ENCODE assay signal across 8 cellular contexts in the genomic region with DNA sequence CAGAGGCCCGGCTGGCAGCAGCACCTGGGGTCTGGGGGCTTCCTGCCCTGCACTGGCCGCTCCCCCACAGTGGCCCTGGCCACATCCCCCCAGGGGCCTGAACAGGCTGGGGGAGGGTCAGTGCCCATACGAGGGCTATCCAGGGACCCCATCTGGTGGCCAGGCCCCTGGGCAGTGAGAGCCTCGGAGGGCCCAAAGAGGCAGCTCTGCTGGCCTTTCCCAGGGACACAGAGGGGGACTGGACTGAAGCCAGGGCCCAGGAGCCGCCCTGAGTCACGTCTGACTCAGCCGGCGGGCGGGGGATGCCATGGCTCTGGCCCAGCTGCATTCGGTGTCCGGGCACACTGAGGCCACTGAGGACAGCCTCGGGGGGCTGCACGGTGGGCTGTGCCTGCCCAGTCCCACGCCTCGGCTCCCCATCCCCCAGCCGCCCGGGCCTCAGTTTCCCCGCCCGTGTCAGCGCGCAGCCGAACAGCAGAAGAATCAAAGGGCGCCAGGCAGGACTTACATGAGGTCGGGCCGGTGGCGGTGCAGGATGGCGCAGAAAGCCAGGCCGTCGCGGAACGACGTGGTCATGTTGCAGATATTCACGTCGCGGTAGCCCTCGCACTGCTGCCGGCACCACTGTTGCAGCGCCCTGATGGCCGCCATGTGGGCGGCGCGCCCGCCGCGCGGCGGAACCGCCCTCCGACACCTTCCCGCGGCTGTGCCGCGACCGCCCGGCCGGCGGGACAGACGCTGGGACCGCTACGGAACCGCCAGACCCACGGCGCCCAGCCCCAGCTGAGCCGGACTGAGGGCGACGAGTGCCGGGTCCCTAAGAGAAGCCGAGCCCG. TPM values are rescaled to one million over a fixed set of nuclear protein-coding genes. Genes with fewer than 3 reads are reported as not detected.
DNase-seq lines count a peak whose midpoint lies in the region; ATAC-seq and TF ChIP-seq lines count a peak whose summit lies in the region.

A gene (minus strand): TSS at position 795 of the 836 bp plus-strand sequence. CDS start 144 bp downstream, at position 651.

- peak in 6 of 10 experiments; percentile 5 to 38 (median 10) for DNase-seq in CD4-positive, alpha-beta T cell
- peak in 6 of 34 experiments; percentile 10 to 19 (median 15) for DNase-seq in T-cell
- DNase-seq in coronary artery (ENCODE audit: low spot score): peak; percentile 94
- DNase-seq in left colon: peak; percentile 81 to 83
- DNase-seq in stimulated activated CD8-positive, alpha-beta memory T cell treated with anti-CD3 and anti-CD28 coated beads, Interleukin-7, amount 100 ng/mL, for 48 hours (ENCODE audit: extremely low read depth in 1 of 2, low read depth in 1 of 2): peak; percentile 9 to 11
- DNase-seq in SIG-M5 treated with dmso at 0.1 percent for 504 hours (lab: John Stamatoyannopoulos, UW; ENCODE audit: unreplicated experiment): no peak

- peak within 1 kb of the TSS; percentile 4 for H3K27ac ChIP-seq in CD4-positive, alpha-beta T cell (ENCODE audit: low read depth, low read length)
- peak within 1 kb of the TSS; percentile 84 to 93 for H3K27ac ChIP-seq in coronary artery

- intact Hi-C loops in CD4-positive, alpha-beta T cell (cut with DNase I, micrococcal nuclease): loop anchor here (1.0 to 5.0 kb wide), 3 partner anchors 16 to 1173 kb away; a partner anchor contains a TSS
- intact Hi-C loops in left colon (cut with DNase I, micrococcal nuclease): no loop called here

- no peaks in the 10 kb centered on the region for H3K27me3 Mint-ChIP-seq in CD4-positive, alpha-beta T cell
- H3K27me3 Mint-ChIP-seq in T-cell: no peaks in the 10 kb centered on the region

- no peak for TF ChIP-seq CTCF in CD4-positive, alpha-beta T cell (IDR thresholded peaks at IDR 0.05)
- TF ChIP-seq CTCF in coronary artery (IDR thresholded peaks at IDR 0.05): no peak

- H3K9me3 ChIP-seq in CD4-positive, alpha-beta T cell (ENCODE audit: control insufficient read depth, low read length): no peaks in the 10 kb centered on the region

- CTCF ChIA-PET in CD4-positive, alpha-beta T cell (lab: Charles Lee): interaction anchor here (1.0 kb wide), 1 partner anchor 41 kb away, joined by 3 read pairs; no protein-coding TSS in a partner anchor
- CTCF ChIA-PET in T-cell (lab: Charles Lee): interaction anchor here in 1 of 2 donors (0.6 kb wide), 1 partner anchor 217 kb away, joined by 3 read pairs; no protein-coding TSS in a partner anchor

- H3K9me3 Mint-ChIP-seq in CD4-positive, alpha-beta T cell: no peaks in the 10 kb centered on the region
- H3K9me3 Mint-ChIP-seq in T-cell: no peaks in the 10 kb centered on the region

- peaks cover 8% of the 10 kb centered on the region for H3K4me1 Mint-ChIP-seq in CD4-positive, alpha-beta T cell (ENCODE audit: low read depth)
- peaks cover 19 to 24% (median 22%) of the 10 kb centered on the region in 3 donors for H3K4me1 Mint-ChIP-seq in T-cell

- no peaks in the 10 kb centered on the region for H3K27me3 ChIP-seq in CD4-positive, alpha-beta T cell (ENCODE audit: control insufficient read depth, insufficient read depth, low read length)

- peak within 1 kb of the TSS; percentile 85 for H3K4me3 Mint-ChIP-seq in CD4-positive, alpha-beta T cell
- peak within 1 kb of the TSS; percentile 66 to 69 (median 68) for H3K4me3 Mint-ChIP-seq in T-cell

- H3K4me3 ChIP-seq in coronary artery: peak within 1 kb of the TSS; percentile 87

- peak; percentile 15 for ATAC-seq in CD4-positive, alpha-beta T cell (ENCODE audit: poor library complexity)
- ATAC-seq in GM19023 (IDR thresholded peaks at IDR 0.05; ENCODE audit: unreplicated experiment) (peak; percentile 18), HG03378 (IDR thresholded peaks at IDR 0.05; ENCODE audit: unreplicated experiment) (peak; percentile 8), T-cell (replicated peaks in 1 of 4) (peak; percentile 17 to 38 (median 30)), left colon (peak; percentile 13)

- no peaks in the 10 kb centered on the region for H3K36me3 Mint-ChIP-seq in CD4-positive, alpha-beta T cell (ENCODE audit: low read depth)
- H3K36me3 Mint-ChIP-seq in T-cell: no peaks in the 10 kb centered on the region

- peak within 1 kb of the TSS; percentile 56 for H3K27ac Mint-ChIP-seq in CD4-positive, alpha-beta T cell
- H3K27ac Mint-ChIP-seq in T-cell: peak within 1 kb of the TSS; percentile 39 to 61

- POLR2A ChIA-PET in CD4-positive, alpha-beta T cell (lab: Charles Lee): interaction anchor here (1.0 kb wide), 1 partner anchor 16 kb away, joined by 3 read pairs; no protein-coding TSS in a partner anchor
- POLR2A ChIA-PET in T-cell (lab: Charles Lee): no interaction called here

RNA-seq across cellular contexts. Expression of the gene that starts here (rescaled TPM):
- total RNA-seq in CD4-positive, alpha-beta T cell: 1 to 10 TPM; 1.9 to 2.2 TPM
- 1 to 10 TPM; 2.1 to 5.5 (median 3.2) TPM for total RNA-seq in T-cell
- total RNA-seq in left colon: 10 to 100 TPM; 68.6 to 83.2 TPM

Comparison
In these comparisons a context has a peak if more than half of its experiments do, and no peak if none do; other contexts are left out.
1. RNA of the gene that starts here (total RNA-seq): 68.6 to 83.2 TPM in left colon; 2.1 to 5.5 TPM in T-cell and 1.9 to 2.2 TPM in CD4-positive, alpha-beta T cell; every median in the first group is over 10 times any median in the second.
2. intact Hi-C loops: an anchor here in CD4-positive, alpha-beta T cell (1.0 to 5.0 kb wide); none called in left colon.
3. Peak in every context shown above with its lines, with median percentiles within 50 percentile points of each other: ATAC-seq.